ENCODE assay signal across 11 cellular contexts in the genomic region with DNA sequence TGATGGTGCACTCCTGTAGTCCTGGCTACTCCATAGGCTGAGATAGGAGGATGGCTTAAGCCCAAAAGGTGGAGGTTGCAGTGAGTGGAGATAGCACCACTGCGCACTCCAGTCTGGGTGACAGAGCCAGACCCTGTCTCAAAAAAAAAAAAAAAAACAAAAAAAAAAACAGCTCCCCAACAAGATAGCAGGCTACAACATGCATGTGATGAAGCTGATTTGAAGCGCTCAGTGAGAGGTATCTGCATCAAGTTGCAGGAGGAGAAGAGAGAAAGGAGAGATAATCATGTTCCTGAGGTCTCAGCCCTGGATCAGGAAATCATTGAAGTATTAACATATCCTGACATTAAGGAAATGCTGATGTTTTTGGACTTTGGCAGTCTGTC. TPM values are rescaled to one million over a fixed set of nuclear protein-coding genes. Genes with fewer than 3 reads are reported as not detected.
A peak's percentile ranks its signal among the peaks of the same experiment; 100 is the strongest.
DNase-seq lines count a peak whose midpoint lies in the region; ATAC-seq, FAIRE-seq and TF ChIP-seq lines count a peak whose summit lies in the region.
"Had no signal": no experiment of that assay in that cellular context is flagged by ENCODE, and none has a peak within 500 bp of the region (broad histone marks: within the 10 kb centered on the region; RNA-seq: fewer than 3 reads in every experiment).

No MANE protein-coding gene starts in this region.

- H3K79me2 ChIP-seq in DND-41 (ENCODE audit: insufficient read depth, low read length) (peaks cover 20% of the 10 kb centered on the region), HepG2 (ENCODE audit: insufficient read depth, low read length) (peaks cover 18% of the 10 kb centered on the region)

- intact Hi-C loops in HepG2 (cut with micrococcal nuclease; ENCODE audit: unreplicated experiment) (no loop called here), ovary (cut with DNase I) (loop anchor here in 2 of 4 donors (5.0 to 10.0 kb wide), 2 partner anchors 66 to 282 kb away; partner anchors contain the start of gene RPP25 (in 1 of the 2))

- TF ChIP-seq EP300 in A549 (IDR thresholded peaks at IDR 0.05) (no peak), HepG2 (IDR thresholded peaks at IDR 0.05; ENCODE audit: low read depth in 2 of 2, low read length in 2 of 2) (no peak), HepG2 (CRISPR knock-in tag; IDR thresholded peaks at IDR 0.05; ENCODE audit: borderline replicate concordance) (no peak), ovary (IDR thresholded peaks at IDR 0.05) (no peak)

- H3K27me3 ChIP-seq in DND-41 (ENCODE audit: insufficient read depth, low read length, poor library complexity) (no peaks in the 10 kb centered on the region), HepG2 (ENCODE audit: control insufficient read depth in 1 of 2, insufficient read depth in 2 of 2, low read length in 2 of 2) (no peaks in the 10 kb centered on the region), ovary (no peaks in the 10 kb centered on the region)
- H3K27me3 ChIP-seq: cardiac muscle cell, SJSA1, tibial nerve had no signal

- TF ChIP-seq RAD21 in A549 (conservative IDR thresholded peaks at IDR 0.05 in 1 of 2, IDR thresholded peaks at IDR 0.05 in 1 of 2) (no peak), HepG2 (CRISPR knock-in tag; IDR thresholded peaks at IDR 0.05) (no peak)

- peaks cover 12% of the 10 kb centered on the region for H3K4me1 Mint-ChIP-seq in WTC11

- no peak overlapping the region for H3K27ac Mint-ChIP-seq in WTC11

- H3K9me3 ChIP-seq in A549 (no peaks in the 10 kb centered on the region), DND-41 (ENCODE audit: insufficient read depth, low read length, severe bottlenecking) (no peaks in the 10 kb centered on the region), HepG2 (ENCODE audit: low read length) (no peaks in the 10 kb centered on the region), ovary (no peaks in the 10 kb centered on the region)
- H3K9me3 ChIP-seq: SJSA1, tibial nerve had no signal

- no peak for DNase-seq in A549 (ENCODE audit: low read depth in 1 of 2, low spot score in 1 of 2)
- DNase-seq in DND-41, result no peak
- DNase-seq in WTC11 (ENCODE audit: low spot score), result no peak
- no peak for DNase-seq in HepG2 (ENCODE audit: low spot score)
- DNase-seq in kidney tubule cell (ENCODE audit: low spot score), result no peak
- no peak for DNase-seq in ovary
- DNase-seq in DMS153 treated with DMSO at 0.1 percent for 48 hours (lab: John Stamatoyannopoulos, UW; ENCODE audit: unreplicated experiment), result no peak

- no TSS peak for BruUV-seq in HepG2 (replicated peaks; lab: Mats Ljungman, UMichigan)

- peaks cover 11% of the 10 kb centered on the region; the same call in 1 of the 2 replicates for H3K36me3 Mint-ChIP-seq in WTC11

- no peak for TF ChIP-seq CTCF in A549 (IDR thresholded peaks at IDR 0.05)
- TF ChIP-seq CTCF in DND-41 (IDR thresholded peaks at IDR 0.05; ENCODE audit: borderline replicate concordance, extremely low read depth, low read length, poor library complexity, severe bottlenecking), result no peak
- no peak for TF ChIP-seq CTCF in WTC11 (IDR thresholded peaks at IDR 0.05)
- no peak for TF ChIP-seq CTCF in HepG2 (CRISPR knock-in tag; IDR thresholded peaks at IDR 0.05)
- TF ChIP-seq CTCF in ovary (IDR thresholded peaks at IDR 0.05), result no peak

- H3K4me3 ChIP-seq in A549 (no peak overlapping the region), DND-41 (ENCODE audit: low read depth in 1 of 2, low read length in 2 of 2) (no peak overlapping the region), HepG2 (replicated peaks in 1 of 3; ENCODE audit: insufficient read depth in 1 of 3, low read depth in 2 of 3, low read length in 3 of 3) (peak overlapping the region in 2 of 3 experiments; percentile 22 to 95; a peak in 2 of 6 replicates), ovary (no peak overlapping the region)

- FAIRE-seq in A549 (lab: Jason Lieb, UNC) (no peak), HepG2 (lab: Jason Lieb, UNC) (no peak)

- TF ChIP-seq POLR2A in A549 (IDR thresholded peaks at IDR 0.05; ENCODE audit: low read length) (no peak), HepG2 (IDR thresholded peaks at IDR 0.05; ENCODE audit: insufficient read depth in 1 of 2, low read depth in 2 of 2, low read length in 2 of 2) (no peak), ovary (IDR thresholded peaks at IDR 0.05) (no peak)

- H3K4me2 ChIP-seq in A549 (peak overlapping the region; percentile 36), DND-41 (ENCODE audit: insufficient read depth, low read length) (peak overlapping the region; percentile 62), HepG2 (ENCODE audit: low read depth, low read length) (peak overlapping the region; percentile 77)

- peak overlapping the region; percentile 69 for H2AFZ ChIP-seq in DND-41 (ENCODE audit: low read depth, low read length)
- no peak overlapping the region for H2AFZ ChIP-seq in HepG2 (ENCODE audit: low read length)

- in situ Hi-C loops in HepG2 (cut with HindIII; ENCODE audit: extremely low pct_ligation_motif_present, low pct_unique_long_range_greater_than_20kb), result no loop called here

- no peaks in the 10 kb centered on the region for H3K9me3 Mint-ChIP-seq in WTC11

- peak overlapping the region; percentile 96 for H3K4me3 Mint-ChIP-seq in WTC11

- ATAC-seq in A549 (no peak), DND-41 (ENCODE audit: insufficient read depth, low read depth) (no peak), WTC11 (no peak), HepG2 (no peak), HG02642 (IDR thresholded peaks at IDR 0.05; ENCODE audit: poor library complexity, unreplicated experiment) (no peak)

- H3K4me1 ChIP-seq in A549, result peaks cover 4% of the 10 kb centered on the region; the same call in 1 of the 3 replicates
- H3K4me1 ChIP-seq in DND-41 (ENCODE audit: insufficient read depth, low read length), result peaks cover 24% of the 10 kb centered on the region
- peaks cover 25% of the 10 kb centered on the region for H3K4me1 ChIP-seq in HepG2 (ENCODE audit: insufficient read depth, low read length)
- H3K4me1 ChIP-seq in ovary (ENCODE audit: insufficient read depth), result no peaks in the 10 kb centered on the region
- H3K4me1 ChIP-seq: SJSA1 had no signal

- H3K36me3 ChIP-seq in DND-41 (ENCODE audit: insufficient read depth, low read length) (peaks cover 4% of the 10 kb centered on the region; the same call in 1 of the 2 replicates), HepG2 (replicated peaks in 1 of 2; ENCODE audit: control insufficient read depth in 1 of 2, insufficient read depth in 2 of 2, low read length in 2 of 2) (peaks cover 0 to 5% of the 10 kb centered on the region in 2 experiments; a peak in 2 of 5 replicates), ovary (no peaks in the 10 kb centered on the region)
- H3K36me3 ChIP-seq: cardiac muscle cell had no signal

- H3K9ac ChIP-seq in DND-41 (ENCODE audit: low read depth, low read length) (peak overlapping the region; percentile 100), HepG2 (ENCODE audit: insufficient read depth, low read depth, low read length) (peak overlapping the region; percentile 97)

- no peaks in the 10 kb centered on the region for H3K27me3 Mint-ChIP-seq in WTC11 (ENCODE audit: low read depth)

- CTCF ChIA-PET in A549 (lab: Yijun Ruan, JAX) (interaction anchor here (0.6 to 10.8 kb wide), 5 partner anchors 8 to 1048 kb away, joined by 3 to 324 read pairs (median 5); partner anchors contain the start of genes RPP25 and SCAMP5), WTC11 (lab: Charles Lee) (interaction anchor here (0.6 to 1.7 kb wide), 16 partner anchors 11 to 346 kb away, joined by 3 to 14 read pairs (median 6); partner anchors contain the start of genes C15orf39, MAN2C1, RPP25 and SCAMP5), HepG2 (lab: Yijun Ruan, JAX; ENCODE audit: low intra/inter-chr PET ratio, low total read pairs) (no interaction called here)

- WGBS in A549 (ENCODE audit: missing lambda C conversion rate), result 94% methylated on average over 2 of the region's 2 CpGs
- WGBS in HepG2 (ENCODE audit: low lambda C conversion rate), result 98% methylated on average over 2 of the region's 2 CpGs
- 96 to 98% (median 98%) methylated on average over 2 of the region's 2 CpGs for WGBS in ovary, 3 donors

- POLR2A ChIA-PET in A549 (lab: Yijun Ruan, JAX), result interaction anchor here (0.5 to 1.7 kb wide), 19 partner anchors 8 to 800 kb away, joined by 3 to 25 read pairs (median 4); partner anchors contain the start of genes C15orf39, COX5A, FAM219B and RPP25
- POLR2A ChIA-PET in WTC11 (lab: Charles Lee), result interaction anchor here (0.5 to 1.6 kb wide), 9 partner anchors 11 to 433 kb away, joined by 3 to 10 read pairs (median 4); partner anchors contain the start of gene SCAMP5
- POLR2A ChIA-PET in HepG2 (lab: Yijun Ruan, JAX), result interaction anchor here (0.6 to 2.2 kb wide), 23 partner anchors 8 to 562 kb away, joined by 3 to 19 read pairs (median 4); partner anchors contain the start of genes C15orf39, COX5A, FAM219B and MAN2C1

- H3K27ac ChIP-seq in A549 (peak overlapping the region; percentile 5 to 15; a peak in 1 of 6 replicates), DND-41 (ENCODE audit: low read length) (peak overlapping the region; percentile 100), HepG2 (ENCODE audit: extremely low read length, insufficient read depth, low read length) (peak overlapping the region; percentile 80), ovary (no peak overlapping the region)

- no peaks in the 10 kb centered on the region for H4K20me1 ChIP-seq in DND-41 (ENCODE audit: insufficient read depth, low read length)
- no peaks in the 10 kb centered on the region for H4K20me1 ChIP-seq in HepG2 (ENCODE audit: insufficient read depth, low read length)

RNA-seq across cellular contexts. Expression of gene PPCDC, which starts 0.6 kb away (rescaled TPM):
- polyA plus RNA-seq in A549 (2011; rRNA removed), result 14.5 and 18.2 TPM in 2 replicates
- polyA plus RNA-seq in A549 (2012; cell fraction: cytosol; rRNA removed), result 43.2 and 51.2 TPM in 2 replicates
- 63.8 and 66.7 TPM in 2 replicates for polyA plus RNA-seq in A549 (2012; cell fraction: nucleus; rRNA removed)
- 18.5 to 19.9 TPM (median 19.9 TPM) in 3 replicates for polyA plus RNA-seq in A549 (2017; fragmentation: RNase III; extraction: RNeasy Plus Mini Kit Qiagen cat#74134 plus additional on column Dnase treatment)
- polyA minus RNA-seq in A549 (2011; rRNA and poly(A)+ RNA removed), result 19.5 and 21.4 TPM in 2 replicates
- total RNA-seq in WTC11 (2021), result 25.7 to 30.1 TPM (median 27.8 TPM) in 3 replicates
- total RNA-seq in HepG2 (2016; rRNA removed; fragmentation: Illumina TruSeq; extraction: Trizol), result 9.9 and 12.3 TPM in 2 replicates
- 4.1 and 6.1 TPM in 2 replicates for total RNA-seq in HepG2 (2016; cell fraction: cytosol; rRNA removed; fragmentation: Illumina TruSeq; extraction: Trizol; ENCODE audit: low read depth)
- 12.0 and 13.0 TPM in 2 replicates for total RNA-seq in HepG2 (2016; cell fraction: insoluble cytoplasmic fraction; rRNA removed; fragmentation: Illumina TruSeq; extraction: Trizol)
- total RNA-seq in HepG2 (2016; cell fraction: membrane; rRNA removed; fragmentation: Illumina TruSeq; extraction: Trizol), result 8.6 and 11.2 TPM in 2 replicates
- total RNA-seq in HepG2 (2016; cell fraction: nucleus; rRNA removed; fragmentation: Illumina TruSeq; extraction: Trizol), result 11.2 and 14.5 TPM in 2 replicates
- polyA plus RNA-seq in HepG2 (2011; rRNA removed), result 12.8 and 13.9 TPM in 2 replicates
- 12.1 and 15.8 TPM in 2 replicates for polyA plus RNA-seq in HepG2 (2011; cell fraction: cytosol; rRNA removed)
- 21.1 and 24.9 TPM in 2 replicates for polyA plus RNA-seq in HepG2 (2011; cell fraction: nucleus; rRNA removed)
- polyA plus RNA-seq in HepG2 (2012), result 5.4 and 7.5 TPM in 2 replicates
- polyA plus RNA-seq in HepG2 (2016; cell fraction: cytosol; fragmentation: Illumina TruSeq; extraction: Trizol; ENCODE audit: low read depth), result 5.6 and 6.3 TPM in 2 replicates
- polyA plus RNA-seq in HepG2 (2016; cell fraction: insoluble cytoplasmic fraction; fragmentation: Illumina TruSeq; extraction: Trizol; ENCODE audit: low read depth), result 12.3 and 13.4 TPM in 2 replicates
- polyA plus RNA-seq in HepG2 (2016; cell fraction: membrane; fragmentation: Illumina TruSeq; extraction: Trizol; ENCODE audit: low read depth), result 6.8 and 8.5 TPM in 2 replicates
- polyA plus RNA-seq in HepG2 (2016; cell fraction: nucleus; fragmentation: Illumina TruSeq; extraction: Trizol; ENCODE audit: insufficient read depth, low read depth), result 17.5 and 18.7 TPM in 2 replicates
- polyA minus RNA-seq in HepG2 (2011; rRNA and poly(A)+ RNA removed; ENCODE audit: low replicate concordance), result 42.6 and 47.0 TPM in 2 replicates
- polyA minus RNA-seq in HepG2 (2011; cell fraction: cytosol; rRNA and poly(A)+ RNA removed), result 2.5 and 4.8 TPM in 2 replicates
- 24.3 and 26.1 TPM in 2 replicates for polyA minus RNA-seq in HepG2 (2011; cell fraction: nucleus; rRNA and poly(A)+ RNA removed)
- 10 to 100 TPM in 3 of 7 donors, 1 to 10 TPM in 4; 7.9 to 20.6 (median 9.7) TPM for total RNA-seq in ovary
- 10 to 100 TPM in 1 of 2 donors, 1 to 10 TPM in 1; 4.0 to 13.4 TPM for polyA plus RNA-seq in ovary

RNA-seq across cellular contexts. Expression of gene SCAMP5, which starts 27.4 kb away (rescaled TPM):
- polyA plus RNA-seq in A549 (2011; rRNA removed) (10.5 and 11.8 TPM in 2 replicates), A549 (2017; fragmentation: RNase III; extraction: RNeasy Plus Mini Kit Qiagen cat#74134 plus additional on column Dnase treatment) (13.7 to 16.2 TPM (median 15.0 TPM) in 3 replicates), HepG2 (2011; rRNA removed) (49.0 and 58.1 TPM in 2 replicates), ovary (10 to 100 TPM in 1 of 2 donors, 1 to 10 TPM in 1; 4.6 to 17.8 TPM)
- 11.2 and 15.3 TPM in 2 replicates for polyA plus RNA-seq in A549 (2012; cell fraction: cytosol; rRNA removed)
- polyA plus RNA-seq in A549 (2012; cell fraction: nucleus; rRNA removed), result 18.2 and 23.6 TPM in 2 replicates
- polyA minus RNA-seq in A549 (2011; rRNA and poly(A)+ RNA removed), result 14.0 and 17.4 TPM in 2 replicates
- total RNA-seq in WTC11 (2021) (65.7 to 70.1 TPM (median 67.0 TPM) in 3 replicates), HepG2 (2016; rRNA removed; fragmentation: Illumina TruSeq; extraction: Trizol) (31.1 and 34.3 TPM in 2 replicates), ovary (10 to 100 TPM in 1 of 7 donors, 1 to 10 TPM in 6; 2.6 to 10.1 (median 5.7) TPM)
- 18.1 and 20.2 TPM in 2 replicates for total RNA-seq in HepG2 (2016; cell fraction: cytosol; rRNA removed; fragmentation: Illumina TruSeq; extraction: Trizol; ENCODE audit: low read depth)
- 28.9 and 30.0 TPM in 2 replicates for total RNA-seq in HepG2 (2016; cell fraction: insoluble cytoplasmic fraction; rRNA removed; fragmentation: Illumina TruSeq; extraction: Trizol)
- 51.8 and 60.3 TPM in 2 replicates for total RNA-seq in HepG2 (2016; cell fraction: membrane; rRNA removed; fragmentation: Illumina TruSeq; extraction: Trizol)
- total RNA-seq in HepG2 (2016; cell fraction: nucleus; rRNA removed; fragmentation: Illumina TruSeq; extraction: Trizol), result 18.6 and 23.6 TPM in 2 replicates
- polyA plus RNA-seq in HepG2 (2011; cell fraction: cytosol; rRNA removed), result 46.5 and 47.4 TPM in 2 replicates
- 39.9 and 45.6 TPM in 2 replicates for polyA plus RNA-seq in HepG2 (2011; cell fraction: nucleus; rRNA removed)
- polyA plus RNA-seq in HepG2 (2012), result 23.3 and 23.6 TPM in 2 replicates
- polyA plus RNA-seq in HepG2 (2016; cell fraction: cytosol; fragmentation: Illumina TruSeq; extraction: Trizol; ENCODE audit: low read depth), result 30.8 and 37.6 TPM in 2 replicates
- polyA plus RNA-seq in HepG2 (2016; cell fraction: insoluble cytoplasmic fraction; fragmentation: Illumina TruSeq; extraction: Trizol; ENCODE audit: low read depth), result 43.3 and 47.6 TPM in 2 replicates
- 77.2 and 78.4 TPM in 2 replicates for polyA plus RNA-seq in HepG2 (2016; cell fraction: membrane; fragmentation: Illumina TruSeq; extraction: Trizol; ENCODE audit: low read depth)
- 46.8 and 52.7 TPM in 2 replicates for polyA plus RNA-seq in HepG2 (2016; cell fraction: nucleus; fragmentation: Illumina TruSeq; extraction: Trizol; ENCODE audit: insufficient read depth, low read depth)
- 10.5 and 79.6 TPM in 2 replicates for polyA minus RNA-seq in HepG2 (2011; rRNA and poly(A)+ RNA removed; ENCODE audit: low replicate concordance)
- 15.0 and 19.5 TPM in 2 replicates for polyA minus RNA-seq in HepG2 (2011; cell fraction: cytosol; rRNA and poly(A)+ RNA removed)
- 7.2 and 10.4 TPM in 2 replicates for polyA minus RNA-seq in HepG2 (2011; cell fraction: nucleus; rRNA and poly(A)+ RNA removed)

Comparison
In these comparisons a context has a peak if more than half of its experiments do, and no peak if none do; other contexts are left out.
1. H3K27ac ChIP-seq: peak in A549 (2 of 2), DND-41 (single experiment) and HepG2 (single experiment); none in ovary (0 of 2).
2. H3K4me3 ChIP-seq: peak in HepG2 (2 of 3); none in A549 (single experiment), DND-41 (0 of 2) and ovary (single experiment).
3. Peak in every context shown above with its lines, with median percentiles within 50 percentile points of each other: H3K4me2 ChIP-seq.